In genomic region chr1:170385750-170386149, GRCh38 we compare ENCODE assay signal across 33 cellular contexts.
"Had no signal": no experiment of that assay in that cellular context is flagged by ENCODE, and none has a peak within 500 bp of the region (broad histone marks: within the 10 kb centered on the region; RNA-seq: fewer than 3 reads in every experiment).

No MANE protein-coding gene starts in this region.

- FAIRE-seq: colon had no signal

- H3K36me3 Mint-ChIP-seq: activated CD4-positive, alpha-beta memory T cell treated with anti-CD3 and anti-CD28 coated beads for 36 hours; activated CD8-positive, alpha-beta memory T cell treated with anti-CD3 and anti-CD28 coated beads, Interleukin-2, amount 10 ng/mL, durations not matched to agents 7 days and 5 days; activated naive CD4-positive, alpha-beta T cell treated with anti-CD3 and anti-CD28 coated beads, Interleukin-2, amount 50 U/mL, for 24 hours; activated naive CD8-positive, alpha-beta T cell treated with anti-CD3 and anti-CD28 coated beads for 36 hours; brain had no signal

- H3K4me1 Mint-ChIP-seq: activated CD4-positive, alpha-beta T cell treated with anti-CD3 and anti-CD28 coated beads for 36 hours; activated CD4-positive, alpha-beta T cell treated with anti-CD3 and anti-CD28 coated beads, Interleukin-2, amount 10 ng/mL, durations not matched to agents 24 days and 14 days; activated CD8-positive, alpha-beta memory T cell treated with anti-CD3 and anti-CD28 coated beads, Interleukin-2, amount 10 ng/mL, durations not matched to agents 7 days and 5 days; activated naive CD4-positive, alpha-beta T cell treated with anti-CD3 and anti-CD28 coated beads, Interleukin-2, amount 50 U/mL, for 24 hours; activated naive CD8-positive, alpha-beta T cell treated with anti-CD3 and anti-CD28 coated beads for 36 hours; activated naive CD8-positive, alpha-beta T cell treated with anti-CD3 and anti-CD28 coated beads, Interleukin-2, amount 50 U/mL, for 24 hours; brain had no signal

- DNase-seq: activated CD4-positive, alpha-beta memory T cell treated with anti-CD3 and anti-CD28 coated beads for 36 hours; activated CD4-positive, alpha-beta T cell treated with anti-CD3 and anti-CD28 coated beads for 36 hours; activated CD4-positive, alpha-beta T cell treated with anti-CD3 and anti-CD28 coated beads, Interleukin-2, amount 10 ng/mL, durations not matched to agents 24 days and 14 days; activated CD4-positive, CD25-positive, alpha-beta regulatory T cell; activated CD4-positive, CD25-positive, alpha-beta regulatory T cell treated with anti-CD3 and anti-CD28 coated beads, Interleukin-2, amount 50 U/mL, for 72 hours; activated CD8-positive, alpha-beta memory T cell treated with anti-CD3 and anti-CD28 coated beads, Interleukin-2, amount 10 ng/mL, durations not matched to agents 7 days and 5 days; activated CD8-positive, alpha-beta memory T cell treated with anti-CD3 and anti-CD28 coated beads, Interleukin-2, amount 50 U/mL, for 4 hours; activated CD8-positive, alpha-beta T cell treated with anti-CD3 and anti-CD28 coated beads, Interleukin-2, amount 10 ng/mL, durations not matched to agents 7 days and 5 days; activated effector memory CD4-positive, alpha-beta T cell treated with anti-CD3 and anti-CD28 coated beads, Interleukin-2, amount 50 U/mL, for 16 hours; activated naive CD4-positive, alpha-beta T cell treated with anti-CD3 and anti-CD28 coated beads for 36 hours; activated naive CD8-positive, alpha-beta T cell treated with anti-CD3 and anti-CD28 coated beads for 36 hours; activated naive CD8-positive, alpha-beta T cell treated with anti-CD3 and anti-CD28 coated beads, Interleukin-2, amount 50 U/mL, for 24 hours; activated T-cell treated with anti-CD3 and anti-CD28 coated beads, Interleukin-2, amount 50 U/mL, for 1 hour; activated T-cell treated with anti-CD3 and anti-CD28 coated beads, Interleukin-2, amount 50 U/mL, for 48 hours; adrenal gland; amygdala; aorta; cortex of kidney; dermis blood vessel endothelial cell; effector CD4-positive, alpha-beta T cell; effector memory CD8-positive, alpha-beta T cell; esophagus squamous epithelium; foreskin melanocyte; heart right ventricle; T-helper 2 cell had no signal

- H3K9me3 ChIP-seq: adrenal gland, breast epithelium, esophagus squamous epithelium, gastroesophageal sphincter had no signal

- H3K27me3 ChIP-seq: adrenal gland, breast epithelium, esophagus squamous epithelium, gastroesophageal sphincter, heart right ventricle had no signal

- H3K4me1 ChIP-seq: adrenal gland, breast epithelium, esophagus squamous epithelium, gastroesophageal sphincter had no signal

- H3K27ac Mint-ChIP-seq: activated CD4-positive, alpha-beta memory T cell treated with anti-CD3 and anti-CD28 coated beads for 36 hours; activated CD4-positive, alpha-beta T cell treated with anti-CD3 and anti-CD28 coated beads for 36 hours; activated CD4-positive, alpha-beta T cell treated with anti-CD3 and anti-CD28 coated beads, Interleukin-2, amount 10 ng/mL, durations not matched to agents 24 days and 14 days; activated CD8-positive, alpha-beta memory T cell treated with anti-CD3 and anti-CD28 coated beads, Interleukin-2, amount 10 ng/mL, durations not matched to agents 7 days and 5 days; activated CD8-positive, alpha-beta T cell treated with anti-CD3 and anti-CD28 coated beads, Interleukin-2, amount 10 ng/mL, durations not matched to agents 7 days and 5 days; activated naive CD4-positive, alpha-beta T cell treated with anti-CD3 and anti-CD28 coated beads for 36 hours; activated naive CD4-positive, alpha-beta T cell treated with anti-CD3 and anti-CD28 coated beads, Interleukin-2, amount 50 U/mL, for 24 hours; activated naive CD8-positive, alpha-beta T cell treated with anti-CD3 and anti-CD28 coated beads for 36 hours; activated naive CD8-positive, alpha-beta T cell treated with anti-CD3 and anti-CD28 coated beads, Interleukin-2, amount 50 U/mL, for 24 hours; activated T-helper 1 cell treated with anti-CD3 and anti-CD28 coated beads, Interleukin-12 subunit alpha, Interleukin-12 subunit beta, Interleukin-2, Interleukin-4 antibody, amounts not matched to agents 30 ng/mL and 10 ng/mL and 1 ng/mL, durations not matched to agents 14 hours and 24 hours and 36 hours; activated T-helper 2 cell treated with anti-CD3 and anti-CD28 coated beads, Interferon-gamma antibody, Interleukin-2, Interleukin-4, amounts not matched to agents 10 μg/mL and 5 μg/mL and 100 μg/mL, durations not matched to agents 14 hours and 24 hours and 36 hours; brain; effector memory CD8-positive, alpha-beta T cell had no signal

- H3K36me3 ChIP-seq: adrenal gland, breast epithelium, esophagus squamous epithelium, gastroesophageal sphincter, heart right ventricle had no signal

- ATAC-seq: activated CD4-positive, alpha-beta T cell treated with anti-CD3 and anti-CD28 coated beads for 36 hours; activated CD8-positive, alpha-beta memory T cell treated with anti-CD3 and anti-CD28 coated beads, Interleukin-2, amount 10 ng/mL, durations not matched to agents 7 days and 5 days; activated CD8-positive, alpha-beta T cell treated with anti-CD3 and anti-CD28 coated beads, Interleukin-2, amount 10 ng/mL, durations not matched to agents 7 days and 5 days; activated naive CD8-positive, alpha-beta T cell treated with anti-CD3 and anti-CD28 coated beads, Interleukin-2, amount 50 U/mL, for 24 hours; effector memory CD8-positive, alpha-beta T cell; gastroesophageal sphincter; heart right ventricle had no signal

- H3K4me3 Mint-ChIP-seq: activated CD4-positive, alpha-beta memory T cell treated with anti-CD3 and anti-CD28 coated beads for 36 hours; activated CD4-positive, alpha-beta T cell treated with anti-CD3 and anti-CD28 coated beads for 36 hours; activated CD4-positive, alpha-beta T cell treated with anti-CD3 and anti-CD28 coated beads, Interleukin-2, amount 10 ng/mL, durations not matched to agents 24 days and 14 days; activated CD8-positive, alpha-beta memory T cell treated with anti-CD3 and anti-CD28 coated beads, Interleukin-2, amount 10 ng/mL, durations not matched to agents 7 days and 5 days; activated CD8-positive, alpha-beta T cell treated with anti-CD3 and anti-CD28 coated beads, Interleukin-2, amount 10 ng/mL, durations not matched to agents 7 days and 5 days; activated naive CD4-positive, alpha-beta T cell treated with anti-CD3 and anti-CD28 coated beads for 36 hours; activated naive CD4-positive, alpha-beta T cell treated with anti-CD3 and anti-CD28 coated beads, Interleukin-2, amount 50 U/mL, for 24 hours; activated naive CD8-positive, alpha-beta T cell treated with anti-CD3 and anti-CD28 coated beads for 36 hours; activated naive CD8-positive, alpha-beta T cell treated with anti-CD3 and anti-CD28 coated beads, Interleukin-2, amount 50 U/mL, for 24 hours; activated T-helper 1 cell treated with anti-CD3 and anti-CD28 coated beads, Interleukin-12 subunit alpha, Interleukin-12 subunit beta, Interleukin-2, Interleukin-4 antibody, amounts not matched to agents 30 ng/mL and 10 ng/mL and 1 ng/mL, durations not matched to agents 14 hours and 24 hours and 36 hours; brain; effector memory CD8-positive, alpha-beta T cell had no signal

- H3K4me3 ChIP-seq: adrenal gland, breast epithelium, esophagus squamous epithelium, gastroesophageal sphincter, heart right ventricle had no signal

- H3K27ac ChIP-seq: adrenal gland, breast epithelium, epithelial cell of prostate, esophagus squamous epithelium, gastroesophageal sphincter, heart right ventricle had no signal

- H3K9me3 Mint-ChIP-seq: activated CD4-positive, alpha-beta memory T cell treated with anti-CD3 and anti-CD28 coated beads for 36 hours; activated CD4-positive, alpha-beta T cell treated with anti-CD3 and anti-CD28 coated beads, Interleukin-2, amount 10 ng/mL, durations not matched to agents 24 days and 14 days; activated naive CD4-positive, alpha-beta T cell treated with anti-CD3 and anti-CD28 coated beads for 36 hours; activated naive CD8-positive, alpha-beta T cell treated with anti-CD3 and anti-CD28 coated beads for 36 hours; activated naive CD8-positive, alpha-beta T cell treated with anti-CD3 and anti-CD28 coated beads, Interleukin-2, amount 50 U/mL, for 24 hours; activated T-helper 1 cell treated with anti-CD3 and anti-CD28 coated beads, Interleukin-12 subunit alpha, Interleukin-12 subunit beta, Interleukin-2, Interleukin-4 antibody, amounts not matched to agents 30 ng/mL and 10 ng/mL and 1 ng/mL, durations not matched to agents 14 hours and 24 hours and 36 hours; activated T-helper 2 cell treated with anti-CD3 and anti-CD28 coated beads, Interferon-gamma antibody, Interleukin-2, Interleukin-4, amounts not matched to agents 10 μg/mL and 5 μg/mL and 100 μg/mL, durations not matched to agents 14 hours and 24 hours and 36 hours; effector memory CD8-positive, alpha-beta T cell had no signal
